In genomic region chr9:124360277-124360676, GRCh38 we compare ENCODE assay signal across 1 cellular context.
A peak's percentile ranks its signal among the peaks of the same experiment; 100 is the strongest.
TF ChIP-seq lines count a peak whose summit lies in the region.

No MANE protein-coding gene starts in this region.

TF ChIP-seq in H1, 55 proteins besides CTCF, POLR2A, EP300 and RAD21:
- TF ChIP-seq KDM1A (IDR thresholded peaks at IDR 0.05; ENCODE audit: borderline replicate concordance, low read length) (peak; percentile 47; the same call in 1 of the 2 replicates), TCF12 (IDR thresholded peaks at IDR 0.05; ENCODE audit: low read depth, low read length) (0 out of 2 replicates have a peak, but pooled peaks have one; percentile 32), CTBP2 (IDR thresholded peaks at IDR 0.05; ENCODE audit: borderline replicate concordance, insufficient read depth, insufficient read length, low read length) (no peak)
TF ChIP-seq in H1: peak in this region for 2.
